ENCODE assay signal across 8 cellular contexts in the genomic region with DNA sequence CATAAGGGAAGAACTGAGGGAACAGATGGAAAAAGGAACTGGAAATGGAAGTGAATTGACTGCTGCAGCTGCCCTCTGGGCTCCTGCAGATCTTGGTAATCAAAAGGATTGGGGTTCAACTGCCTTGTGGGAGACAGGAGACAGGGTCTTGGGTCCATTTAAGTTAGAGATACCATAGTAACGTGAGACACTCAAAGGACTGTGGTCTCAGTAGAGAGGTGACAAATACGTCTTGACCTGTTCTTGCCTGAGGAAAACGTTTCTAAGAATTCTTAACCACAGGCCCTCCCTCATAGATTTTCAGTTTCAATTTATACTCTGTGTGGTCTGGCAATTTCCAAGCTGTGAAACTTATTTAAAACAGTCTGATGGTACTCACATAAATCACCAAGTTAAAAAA.
DNase-seq lines count a peak whose midpoint lies in the region; ATAC-seq and TF ChIP-seq lines count a peak whose summit lies in the region.

No MANE protein-coding gene starts in this region.

- no peak for TF ChIP-seq CTCF in Peyer's patch (IDR thresholded peaks at IDR 0.05)

- H3K27me3 ChIP-seq in Peyer's patch (no peaks in the 10 kb centered on the region), muscle layer of duodenum (ENCODE audit: low read depth, low read length) (no peaks in the 10 kb centered on the region)

- DNase-seq in Peyer's patch (no peak), DMS153 treated with DMSO at 0.1 percent for 48 hours (lab: John Stamatoyannopoulos, UW; ENCODE audit: unreplicated experiment) (no peak), NCI-H1048 (lab: John Stamatoyannopoulos, UW) (no peak), SKM-1 treated with dmso at 0.1 percent for 144 hours (lab: John Stamatoyannopoulos, UW; ENCODE audit: unreplicated experiment) (no peak), superior temporal gyrus (ENCODE audit: extremely low spot score) (no peak)

- TF ChIP-seq POLR2A in Peyer's patch (IDR thresholded peaks at IDR 0.05) = no peak

- no peaks in the 10 kb centered on the region for H3K36me3 ChIP-seq in Peyer's patch
- peaks cover 0 to 9% of the 10 kb centered on the region in 2 donors for H3K36me3 ChIP-seq in muscle layer of duodenum (ENCODE audit: control insufficient read depth in 1 of 2, insufficient read depth in 2 of 2, low read length in 2 of 2)

- ATAC-seq in GM19023 (IDR thresholded peaks at IDR 0.05; ENCODE audit: unreplicated experiment) (peak; percentile 97), HG02840 (IDR thresholded peaks at IDR 0.05; ENCODE audit: low FRiP score, unreplicated experiment) (peak; percentile 97)

- no peaks in the 10 kb centered on the region for H3K9me3 ChIP-seq in Peyer's patch
- no peaks in the 10 kb centered on the region for H3K9me3 ChIP-seq in muscle layer of duodenum (ENCODE audit: control insufficient read depth in 1 of 2, low read length in 2 of 2)

- no peaks in the 10 kb centered on the region for H3K4me1 ChIP-seq in Peyer's patch
- no peaks in the 10 kb centered on the region for H3K4me1 ChIP-seq in muscle layer of duodenum (ENCODE audit: control insufficient read depth in 1 of 2, insufficient read depth in 2 of 2, low read length in 2 of 2)

- H3K27ac ChIP-seq in Peyer's patch (peak overlapping the region; percentile 26 to 45 (median 28)), muscle layer of duodenum (ENCODE audit: low read length) (peak overlapping the region; percentile 6)

- H3K4me3 ChIP-seq in Peyer's patch (no peak overlapping the region), muscle layer of duodenum (ENCODE audit: low read depth in 1 of 2, low read length in 2 of 2) (no peak overlapping the region)
